In genomic region chr2:65186093-65186868, GRCh38 we compare ENCODE assay signal across 9 cellular contexts.
"Had no signal": no experiment of that assay in that cellular context is flagged by ENCODE, and none has a peak within 500 bp of the region (broad histone marks: within the 10 kb centered on the region; RNA-seq: fewer than 3 reads in every experiment).

No MANE protein-coding gene starts in this region.

- H3K27ac ChIP-seq: adrenal gland, thoracic aorta had no signal

- H3K27ac Mint-ChIP-seq: activated naive CD4-positive, alpha-beta T cell treated with anti-CD3 and anti-CD28 coated beads, Interleukin-2, amount 10 ng/mL, durations not matched to agents 7 days and 5 days; nephron progenitor cell; stimulated activated naive CD8-positive, alpha-beta T cell treated with anti-CD3 and anti-CD28 coated beads, Interleukin-15, Interleukin-2, amounts not matched to agents 100 ng/mL and 50 ng/mL, for 24 hours; T-helper 2 cell treated with Interferon-gamma antibody and Interleukin-4, amounts not matched to agents 5 μg/mL and 100 μg/mL, for 36 hours had no signal

- H3K9me3 Mint-ChIP-seq: activated naive CD4-positive, alpha-beta T cell treated with anti-CD3 and anti-CD28 coated beads, Interleukin-2, amount 10 ng/mL, durations not matched to agents 7 days and 5 days; activated T-helper 17 cell treated with anti-CD3 and anti-CD28 coated beads, Interleukin-2, amount 50 U/mL, for 72 hours; nephron progenitor cell; stimulated activated naive CD8-positive, alpha-beta T cell treated with anti-CD3 and anti-CD28 coated beads, Interleukin-15, Interleukin-2, amounts not matched to agents 100 ng/mL and 50 ng/mL, for 24 hours; T-helper 2 cell treated with Interferon-gamma antibody and Interleukin-4, amounts not matched to agents 5 μg/mL and 100 μg/mL, for 36 hours had no signal

- H3K9me3 ChIP-seq: adrenal gland, thoracic aorta had no signal

- H3K4me3 ChIP-seq: adrenal gland, thoracic aorta had no signal

- H3K36me3 Mint-ChIP-seq: activated naive CD4-positive, alpha-beta T cell treated with anti-CD3 and anti-CD28 coated beads, Interleukin-2, amount 10 ng/mL, durations not matched to agents 7 days and 5 days had no signal

- DNase-seq: cortex of kidney; stimulated activated CD4-positive, alpha-beta T cell treated with anti-CD3 and anti-CD28 coated beads, Interleukin-15, amount 100 ng/mL, for 24 hours had no signal

- H3K4me3 Mint-ChIP-seq: activated naive CD4-positive, alpha-beta T cell treated with anti-CD3 and anti-CD28 coated beads, Interleukin-2, amount 10 ng/mL, durations not matched to agents 7 days and 5 days; nephron progenitor cell; stimulated activated naive CD8-positive, alpha-beta T cell treated with anti-CD3 and anti-CD28 coated beads, Interleukin-15, Interleukin-2, amounts not matched to agents 100 ng/mL and 50 ng/mL, for 24 hours; T-helper 2 cell treated with Interferon-gamma antibody and Interleukin-4, amounts not matched to agents 5 μg/mL and 100 μg/mL, for 36 hours had no signal

- H3K36me3 ChIP-seq: adrenal gland, thoracic aorta had no signal

- H3K27me3 ChIP-seq: adrenal gland had no signal
